23 cellular contexts compared by ENCODE assay signal in the genomic region with DNA sequence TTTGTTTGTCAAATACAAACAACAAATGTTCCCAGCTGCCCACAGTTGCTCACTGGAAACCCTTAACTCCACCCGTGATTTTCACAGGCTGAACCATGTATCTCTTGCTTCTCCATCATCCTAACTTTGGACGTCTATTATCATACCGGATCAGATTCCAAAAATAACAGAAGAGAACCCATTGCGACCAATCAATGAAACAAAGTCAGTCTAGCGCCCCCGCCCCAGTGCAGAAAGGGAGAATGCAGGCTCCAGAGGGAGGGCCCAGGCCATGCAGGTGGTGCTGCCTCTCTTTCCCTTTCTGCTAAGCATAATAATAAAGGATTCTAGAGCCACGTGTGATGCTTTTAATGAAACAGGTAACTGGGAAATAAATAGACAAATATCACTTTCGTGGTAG. TPM values are rescaled to one million over a fixed set of nuclear protein-coding genes. Genes with fewer than 3 reads are reported as not detected.
DNase-seq lines count a peak whose midpoint lies in the region; ATAC-seq and TF ChIP-seq lines count a peak whose summit lies in the region.
"Had no signal": no experiment of that assay in that cellular context is flagged by ENCODE, and none has a peak within 500 bp of the region (broad histone marks: within the 10 kb centered on the region; RNA-seq: fewer than 3 reads in every experiment).

No MANE protein-coding gene starts in this region.

- intact Hi-C loops in heart left ventricle (cut with DNase I): loop anchor here in 3 of 10 donors (10.0 kb wide), 3 partner anchors 98 to 182 kb away; no protein-coding TSS in a partner anchor
- intact Hi-C loops in cardiac septum (cut with DNase I): no loop called here
- intact Hi-C loops in transverse colon (cut with DNase I; ENCODE audit: low total_unique reads): loop anchor here (10.0 kb wide), 1 partner anchor 1338 kb away; no protein-coding TSS in a partner anchor

- H3K4me1 Mint-ChIP-seq in brain: peaks cover 54% of the 10 kb centered on the region
- H3K4me1 Mint-ChIP-seq: activated CD8-positive, alpha-beta memory T cell treated with anti-CD3 and anti-CD28 coated beads, Interleukin-2, amount 10 ng/mL, durations not matched to agents 7 days and 5 days; CD4-positive, CD25-positive, alpha-beta regulatory T cell; naive thymus-derived CD8-positive, alpha-beta T cell had no signal

- TF ChIP-seq POLR2A in heart left ventricle (IDR thresholded peaks at IDR 0.05): no peak
- no peak for TF ChIP-seq POLR2A in transverse colon (IDR thresholded peaks at IDR 0.05)

- H3K36me3 ChIP-seq in heart left ventricle (no peaks in the 10 kb centered on the region), muscle layer of colon (ENCODE audit: insufficient read depth, low read length) (no peaks in the 10 kb centered on the region), transverse colon (no peaks in the 10 kb centered on the region)
- H3K36me3 ChIP-seq: adrenal gland, colonic mucosa, lower lobe of right lung had no signal

- H3K27ac ChIP-seq in heart left ventricle (peak overlapping the region in 7 of 12 donors; percentile 38 to 68 (median 60)), muscle layer of colon (ENCODE audit: low read depth, low read length) (peak overlapping the region; percentile 66), transverse colon (peak overlapping the region; percentile 54 to 64 (median 58))
- H3K27ac ChIP-seq: adrenal gland had no signal

- 62 to 69% (median 65%) methylated on average over 8 of the region's 8 CpGs for WGBS in heart left ventricle, 4 donors
- WGBS in transverse colon (ENCODE audit: low coverage in 1 of 2), 2 donors: 67 to 71% methylated on average over 6 to 8 of the region's 8 CpGs

- H3K27ac Mint-ChIP-seq in brain: peak overlapping the region in 2 of 5 experiments; percentile 90
- H3K27ac Mint-ChIP-seq: activated CD8-positive, alpha-beta memory T cell treated with anti-CD3 and anti-CD28 coated beads, Interleukin-2, amount 10 ng/mL, durations not matched to agents 7 days and 5 days; CD4-positive, CD25-positive, alpha-beta regulatory T cell; naive thymus-derived CD8-positive, alpha-beta T cell; T-helper 2 cell treated with Interferon-gamma antibody and Interleukin-4, amounts not matched to agents 5 μg/mL and 100 μg/mL, for 36 hours had no signal

- H3K36me3 Mint-ChIP-seq in brain: no peaks in the 10 kb centered on the region
- H3K36me3 Mint-ChIP-seq: activated CD8-positive, alpha-beta memory T cell treated with anti-CD3 and anti-CD28 coated beads, Interleukin-2, amount 10 ng/mL, durations not matched to agents 7 days and 5 days; CD4-positive, CD25-positive, alpha-beta regulatory T cell; naive thymus-derived CD8-positive, alpha-beta T cell had no signal

- H3K27me3 ChIP-seq in heart left ventricle: peaks cover 0 to 6% (median 0%) of the 10 kb centered on the region in 9 donors
- H3K27me3 ChIP-seq in muscle layer of colon (ENCODE audit: control insufficient read depth in 1 of 2, insufficient read depth in 2 of 2, low read length in 2 of 2): no peaks in the 10 kb centered on the region
- no peaks in the 10 kb centered on the region for H3K27me3 ChIP-seq in transverse colon
- H3K27me3 ChIP-seq: adrenal gland, colonic mucosa had no signal

- H3K4me3 Mint-ChIP-seq in brain: peak overlapping the region in 3 of 5 experiments; percentile 1 to 14 (median 11)
- H3K4me3 Mint-ChIP-seq: activated CD8-positive, alpha-beta memory T cell treated with anti-CD3 and anti-CD28 coated beads, Interleukin-2, amount 10 ng/mL, durations not matched to agents 7 days and 5 days; CD4-positive, CD25-positive, alpha-beta regulatory T cell; naive thymus-derived CD8-positive, alpha-beta T cell; T-helper 2 cell treated with Interferon-gamma antibody and Interleukin-4, amounts not matched to agents 5 μg/mL and 100 μg/mL, for 36 hours had no signal

- no peak for TF ChIP-seq EP300 in transverse colon (IDR thresholded peaks at IDR 0.05; ENCODE audit: low read depth)

- TF ChIP-seq CTCF in heart left ventricle (IDR thresholded peaks at IDR 0.05) (no peak), brain (conservative IDR thresholded peaks at IDR 0.05) (no peak), transverse colon (IDR thresholded peaks at IDR 0.05) (no peak)

- no peak overlapping the region for H3K9ac ChIP-seq in muscle layer of colon (ENCODE audit: low read length)

- in situ Hi-C loops in transverse colon (cut with MboI; ENCODE audit: low pct_ligation_motif_present in 1 of 4, low pct_unique_long_range_greater_than_20kb in 1 of 4, low sequenced_read_pairs in 3 of 4): no loop called here

- DNase-seq in heart left ventricle: no peak
- DNase-seq in cardiac septum (ENCODE audit: low spot score): no peak
- no peak for DNase-seq in transverse colon
- DNase-seq in stimulated activated CD4-positive, alpha-beta T cell treated with anti-CD3 and anti-CD28 coated beads, Interleukin-4, amount 100 ng/mL, for 4 hours: no peak
- no peak for DNase-seq in anterior cingulate cortex (lab: John Stamatoyannopoulos, UW)
- DNase-seq: activated CD8-positive, alpha-beta memory T cell treated with anti-CD3 and anti-CD28 coated beads, Interleukin-2, amount 10 ng/mL, durations not matched to agents 7 days and 5 days; activated effector memory CD4-positive, alpha-beta T cell treated with anti-CD3 and anti-CD28 coated beads, Interleukin-2, amount 50 U/mL, for 16 hours; adrenal gland; CD4-positive, CD25-positive, alpha-beta regulatory T cell; colonic mucosa; DMS79; HCEC 1CT; lower lobe of right lung; naive thymus-derived CD8-positive, alpha-beta T cell; NCI-H226; stimulated activated naive CD4-positive, alpha-beta T cell treated with Interleukin-2 at 50 U/mL for 16 hours had no signal

- H3K4me1 ChIP-seq in heart left ventricle: peaks cover 0 to 38% (median 6%) of the 10 kb centered on the region in 12 donors
- peaks cover 54% of the 10 kb centered on the region for H3K4me1 ChIP-seq in muscle layer of colon (ENCODE audit: insufficient read depth, low read length)
- H3K4me1 ChIP-seq in transverse colon: peaks cover 0 to 26% (median 2%) of the 10 kb centered on the region in 4 donors
- H3K4me1 ChIP-seq: colonic mucosa had no signal

- peaks cover 0 to 2% (median 0%) of the 10 kb centered on the region in 5 experiments for H3K9me3 Mint-ChIP-seq in brain
- H3K9me3 Mint-ChIP-seq: CD4-positive, CD25-positive, alpha-beta regulatory T cell; naive thymus-derived CD8-positive, alpha-beta T cell; T-helper 2 cell treated with Interferon-gamma antibody and Interleukin-4, amounts not matched to agents 5 μg/mL and 100 μg/mL, for 36 hours had no signal

- no peaks in the 10 kb centered on the region for H3K9me3 ChIP-seq in heart left ventricle
- H3K9me3 ChIP-seq in muscle layer of colon (ENCODE audit: low read length): no peaks in the 10 kb centered on the region
- H3K9me3 ChIP-seq in transverse colon: no peaks in the 10 kb centered on the region
- H3K9me3 ChIP-seq: adrenal gland, colonic mucosa, lower lobe of right lung had no signal

- ATAC-seq in heart left ventricle (peak in 1 of 4 donors; percentile 26), GM21737 (IDR thresholded peaks at IDR 0.05; ENCODE audit: unreplicated experiment) (no peak)
- ATAC-seq: activated CD4-positive, CD25-positive, alpha-beta regulatory T cell treated with anti-CD3 and anti-CD28 coated beads, Interleukin-2, amount 50 U/mL, for 24 hours; activated CD8-positive, alpha-beta memory T cell treated with anti-CD3 and anti-CD28 coated beads, Interleukin-2, amount 10 ng/mL, durations not matched to agents 7 days and 5 days; lower lobe of right lung; naive thymus-derived CD8-positive, alpha-beta T cell; Right ventricle myocardium inferior had no signal

- H3K4me3 ChIP-seq in heart left ventricle (no peak overlapping the region), muscle layer of colon (ENCODE audit: low read depth in 1 of 2, low read length in 2 of 2) (peak overlapping the region in 1 of 2 donors; percentile 15), transverse colon (no peak overlapping the region)
- H3K4me3 ChIP-seq: adrenal gland, colonic mucosa, lower lobe of right lung had no signal

- H3K27me3 Mint-ChIP-seq in brain: no peaks in the 10 kb centered on the region

RNA-seq across cellular contexts. Expression of a gene that starts 24.1 kb away (rescaled TPM):
- total RNA-seq in heart left ventricle (10 to 100 TPM in 3 of 9 donors, 1 to 10 TPM in 6; 4.2 to 35.9 (median 8.0) TPM), cardiac septum (5.5 TPM), transverse colon (1 to 10 TPM; 1.4 to 7.8 (median 2.8) TPM)
- polyA plus RNA-seq in heart left ventricle (1 to 10 TPM; 2.2 TPM), brain (ENCODE audit: insufficient read depth, low read depth, low replicate concordance) (3.9 TPM)
- total RNA-seq: activated CD8-positive, alpha-beta memory T cell treated with anti-CD3 and anti-CD28 coated beads, Interleukin-2, amount 10 ng/mL, durations not matched to agents 7 days and 5 days; CD4-positive, CD25-positive, alpha-beta regulatory T cell; HT1080 had no signal
- polyA plus RNA-seq: CD4-positive, CD25-positive, alpha-beta regulatory T cell; naive thymus-derived CD8-positive, alpha-beta T cell had no signal
